In the genomic region with DNA sequence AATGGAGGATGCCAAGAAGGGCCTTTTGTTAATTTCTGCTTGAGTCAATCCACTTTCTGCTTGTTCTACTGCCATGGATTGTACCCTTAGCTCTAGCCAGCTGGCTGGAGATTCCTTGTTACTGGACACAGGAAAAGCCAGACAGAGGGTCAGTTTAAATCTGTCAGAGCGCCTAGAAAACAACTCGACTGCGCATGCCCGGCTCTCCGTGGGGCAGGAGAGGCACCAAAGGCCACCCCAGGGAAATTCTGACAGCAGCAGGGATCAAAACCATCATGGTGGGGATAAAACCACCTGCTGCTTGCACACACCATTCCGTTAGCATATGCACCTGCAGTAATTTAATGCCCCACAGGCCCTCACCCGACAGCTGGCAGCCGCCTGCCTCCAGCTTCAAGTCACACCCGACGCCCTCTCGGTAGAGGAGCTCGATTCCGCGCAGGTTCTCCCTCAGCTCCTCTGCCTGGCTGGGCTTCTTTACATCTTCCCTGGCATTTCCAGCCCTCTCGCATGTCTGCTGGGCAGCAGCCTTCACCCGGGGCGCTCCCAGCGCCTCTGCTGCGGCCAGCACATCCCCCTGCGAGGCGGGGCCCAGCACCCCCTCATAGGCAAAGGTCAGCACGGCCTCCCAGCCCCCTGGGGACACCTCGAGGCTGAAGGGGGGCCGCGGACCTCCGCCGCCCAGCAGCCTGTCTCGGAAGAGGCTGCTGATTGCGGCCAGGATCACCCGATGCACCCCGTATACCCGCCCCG, we compare ENCODE assay signal across 10 cellular contexts. TPM values are rescaled to one million over a fixed set of nuclear protein-coding genes. Genes with fewer than 3 reads are reported as not detected.
A peak's percentile ranks its signal among the peaks of the same experiment; 100 is the strongest.
DNase-seq lines count a peak whose midpoint lies in the region; ATAC-seq and TF ChIP-seq lines count a peak whose summit lies in the region.
"Had no signal": no experiment of that assay in that cellular context is flagged by ENCODE, and none has a peak within 500 bp of the region (broad histone marks: within the 10 kb centered on the region; RNA-seq: fewer than 3 reads in every experiment).

No MANE protein-coding gene starts in this region.

- DNase-seq in NCI-H2171 treated with DMSO at 0.1 percent for 48 hours (lab: John Stamatoyannopoulos, UW) (peak; percentile 94), dermis microvascular lymphatic vessel endothelial cell (ENCODE audit: low read depth in 2 of 2) (peak; percentile 67 to 75), right lobe of liver (peak in 1 of 3 donors; percentile 33), substantia nigra (lab: John Stamatoyannopoulos, UW) (peak in 42 of 49 donors; percentile 19 to 88 (median 67)), LoVo (ENCODE audit: low spot score) (no peak), HEK293T (ENCODE audit: extremely low spot score) (no peak)
- DNase-seq: activated CD4-positive, alpha-beta T cell treated with anti-CD3 and anti-CD28 coated beads, Interleukin-2, amount 10 ng/mL, durations not matched to agents 7 days and 5 days; central memory CD4-positive, alpha-beta T cell had no signal

- H3K36me3 ChIP-seq in right lobe of liver: no peaks in the 10 kb centered on the region

- no peak for TF ChIP-seq CTCF in right lobe of liver (IDR thresholded peaks at IDR 0.05)

- no peaks in the 10 kb centered on the region for H3K27me3 ChIP-seq in right lobe of liver

- intact Hi-C loops in right lobe of liver (cut with DNase I): loop anchor here in 1 of 2 donors (10.0 kb wide), 1 partner anchor 170 kb away; no protein-coding TSS in a partner anchor

- H3K4me1 ChIP-seq in right lobe of liver: no peaks in the 10 kb centered on the region

- no peak for TF ChIP-seq POLR2A in right lobe of liver (IDR thresholded peaks at IDR 0.05)

- POLR2A ChIA-PET in HEK293T (lab: Yijun Ruan, JAX): interaction anchor here (0.5 to 3.8 kb wide), 3 partner anchors 19 to 27 kb away, joined by 3 to 12 read pairs (median 4); a partner anchor contains a TSS

- H3K9me3 ChIP-seq in right lobe of liver: no peaks in the 10 kb centered on the region

- 14% methylated on average over 13 of the region's 33 CpGs for WGBS in right lobe of liver (ENCODE audit: insufficient coverage, low coverage, low lambda C conversion rate, missing lambda C conversion rate)

- CTCF ChIA-PET in HEK293T (lab: Yijun Ruan, JAX): no interaction called here

- peak overlapping the region in 1 of 3 donors; percentile 15 for H3K27ac ChIP-seq in right lobe of liver
- H3K27ac ChIP-seq in substantia nigra (ENCODE audit: low read depth, low read length, poor library complexity, severe bottlenecking): peak overlapping the region; percentile 71

- peak overlapping the region in 2 of 3 donors; percentile 4 to 21 for H3K4me3 ChIP-seq in right lobe of liver

- peak; percentile 54 to 60 (median 57) for ATAC-seq in right lobe of liver
- no peak for ATAC-seq in GM21786 (IDR thresholded peaks at IDR 0.05; ENCODE audit: unreplicated experiment)

TF ChIP-seq in HEK293T, 16 proteins besides CTCF, POLR2A, EP300 and RAD21:
- TF ChIP-seq ELF4 (IDR thresholded peaks at IDR 0.05): no peak

RNA-seq across cellular contexts. Expression of a gene that starts 1.1 kb away (rescaled TPM):
- total RNA-seq in dermis microvascular lymphatic vessel endothelial cell (under 0.01 and 0.13 TPM in 2 replicates), right lobe of liver (under 1 TPM in 5 of 6 experiments, not detected in 1; 0.06 to 0.19 (median 0.11) TPM)
- total RNA-seq: HT1080 had no signal

RNA-seq across cellular contexts. Expression of a gene that starts 19.7 kb away (rescaled TPM):
- total RNA-seq in dermis microvascular lymphatic vessel endothelial cell (54.9 and 70.4 TPM in 2 replicates), right lobe of liver (10 to 100 TPM; 11.2 to 43.8 (median 14.4) TPM)

RNA-seq across cellular contexts. Expression of a gene that starts 20.1 kb away (rescaled TPM):
- total RNA-seq in dermis microvascular lymphatic vessel endothelial cell (65.7 and 75.1 TPM in 2 replicates), right lobe of liver (10 to 100 TPM; 50.2 to 87.0 (median 59.8) TPM)

RNA-seq across cellular contexts. Expression of a gene that starts 21.6 kb away (rescaled TPM):
- total RNA-seq in dermis microvascular lymphatic vessel endothelial cell (19.8 and 36.0 TPM in 2 replicates), right lobe of liver (10 to 100 TPM; 10.8 to 17.6 (median 14.0) TPM)

RNA-seq across cellular contexts. Expression of a gene that starts 26.4 kb away (rescaled TPM):
- total RNA-seq in dermis microvascular lymphatic vessel endothelial cell: 22.1 and 28.6 TPM in 2 replicates
- 10 to 100 TPM in 4 of 6 experiments, 1 to 10 TPM in 2; 7.0 to 13.8 (median 11.4) TPM for total RNA-seq in right lobe of liver

Comparison
In these comparisons a context has a peak if more than half of its experiments do, and no peak if none do; other contexts are left out.
1. DNase-seq: peak in NCI-H2171 treated with DMSO at 0.1 percent for 48 hours (single experiment), dermis microvascular lymphatic vessel endothelial cell (2 of 2) and substantia nigra (42 of 49); none in LoVo (single experiment) and HEK293T (single experiment).